In genomic region chr14:44914849-44915248, GRCh38 we compare ENCODE assay signal across 15 cellular contexts. TPM values are rescaled to one million over a fixed set of nuclear protein-coding genes. Genes with fewer than 3 reads are reported as not detected.
DNase-seq lines count a peak whose midpoint lies in the region; ATAC-seq and TF ChIP-seq lines count a peak whose summit lies in the region.
"Had no signal": no experiment of that assay in that cellular context is flagged by ENCODE, and none has a peak within 500 bp of the region (broad histone marks: within the 10 kb centered on the region; RNA-seq: fewer than 3 reads in every experiment).

No MANE protein-coding gene starts in this region.

- peak; percentile 41 for DNase-seq in AG08395 (ENCODE audit: low spot score)
- DNase-seq in HUDEP-2 (lab: John Stamatoyannopoulos, UW; ENCODE audit: unreplicated experiment in 76 of 76): peak in 73 of 76 experiments; percentile 7 to 88 (median 52)
- DNase-seq in cardiac fibroblast (ENCODE audit: low read depth in 2 of 2): peak; percentile 37 to 67
- DNase-seq in iris pigment epithelial cell (ENCODE audit: low read depth): peak; percentile 41
- no peak for DNase-seq in caudate nucleus (lab: John Stamatoyannopoulos, UW)
- DNase-seq in CD14-positive monocyte (ENCODE audit: low spot score): no peak
- DNase-seq in NCI-H2029 (lab: John Stamatoyannopoulos, UW): no peak
- DNase-seq: NCI-H2029 treated with DMSO at 0.1 percent for 48 hours; stimulated activated CD4-positive, alpha-beta T cell treated with anti-CD3 and anti-CD28 coated beads, Interleukin-2, amount 100 ng/mL, for 24 hours had no signal

- peaks cover 24 to 38% (median 34%) of the 10 kb centered on the region in 3 donors for H3K27me3 Mint-ChIP-seq in CD14-positive monocyte (ENCODE audit: low read depth in 3 of 3)
- H3K27me3 Mint-ChIP-seq: brain, progenitor cell of endocrine pancreas had no signal

- no peak overlapping the region for H3K27ac ChIP-seq in caudate nucleus (ENCODE audit: low read depth, low read length)
- H3K27ac ChIP-seq: BLaER1 had no signal

- no peak for ATAC-seq in GM18505 (IDR thresholded peaks at IDR 0.05; ENCODE audit: unreplicated experiment)
- ATAC-seq: stimulated activated effector memory CD8-positive, alpha-beta T cell treated with anti-CD3 and anti-CD28 coated beads, Interleukin-12 subunit alpha, Interleukin-12 subunit beta, amount 100 ng/mL, for 72 hours had no signal

- no peak for TF ChIP-seq POLR2A in GM18505 (IDR thresholded peaks at IDR 0.05; ENCODE audit: borderline replicate concordance, extremely low read depth, insufficient read depth, insufficient read length)

- intact Hi-C loops in CD14-positive monocyte (cut with micrococcal nuclease): no loop called here

- peaks cover 5 to 12% of the 10 kb centered on the region in 2 donors for H3K36me3 Mint-ChIP-seq in CD14-positive monocyte
- H3K36me3 Mint-ChIP-seq: brain; stimulated activated effector memory CD8-positive, alpha-beta T cell treated with anti-CD3 and anti-CD28 coated beads, Interleukin-12 subunit alpha, Interleukin-12 subunit beta, amount 100 ng/mL, for 72 hours had no signal

- H3K27ac Mint-ChIP-seq in CD14-positive monocyte: no peak overlapping the region
- H3K27ac Mint-ChIP-seq: activated T-helper 2 cell treated with anti-CD3 and anti-CD28 coated beads, Interferon-gamma antibody, Interleukin-2, Interleukin-4, amounts not matched to agents 10 μg/mL and 5 μg/mL and 100 μg/mL, durations not matched to agents 14 hours and 24 hours and 36 hours; brain; progenitor cell of endocrine pancreas; stimulated activated effector memory CD8-positive, alpha-beta T cell treated with anti-CD3 and anti-CD28 coated beads, Interleukin-12 subunit alpha, Interleukin-12 subunit beta, amount 100 ng/mL, for 72 hours had no signal

- peaks cover 7% of the 10 kb centered on the region for H3K4me1 Mint-ChIP-seq in CD14-positive monocyte
- H3K4me1 Mint-ChIP-seq: brain; stimulated activated effector memory CD8-positive, alpha-beta T cell treated with anti-CD3 and anti-CD28 coated beads, Interleukin-12 subunit alpha, Interleukin-12 subunit beta, amount 100 ng/mL, for 72 hours had no signal

- TF ChIP-seq CTCF in cardiac fibroblast (IDR thresholded peaks at IDR 0.05; ENCODE audit: low read depth, low read length) (no peak), CD14-positive monocyte (IDR thresholded peaks at IDR 0.05) (no peak)

- no peak overlapping the region for H3K4me3 ChIP-seq in cardiac fibroblast (replicated peaks in 1 of 2; ENCODE audit: low read depth in 2 of 2, low read length in 2 of 2)
- H3K4me3 ChIP-seq: BLaER1 had no signal

- peaks cover 6 to 18% (median 13%) of the 10 kb centered on the region in 7 donors for H3K9me3 Mint-ChIP-seq in CD14-positive monocyte
- H3K9me3 Mint-ChIP-seq: stimulated activated effector memory CD8-positive, alpha-beta T cell treated with anti-CD3 and anti-CD28 coated beads, Interleukin-12 subunit alpha, Interleukin-12 subunit beta, amount 100 ng/mL, for 72 hours had no signal

- H3K4me3 Mint-ChIP-seq in CD14-positive monocyte: no peak overlapping the region
- H3K4me3 Mint-ChIP-seq: brain; stimulated activated effector memory CD8-positive, alpha-beta T cell treated with anti-CD3 and anti-CD28 coated beads, Interleukin-12 subunit alpha, Interleukin-12 subunit beta, amount 100 ng/mL, for 72 hours had no signal

RNA-seq across cellular contexts. Expression of gene KLHL28, which starts 46.9 kb away (rescaled TPM):
- 10 to 100 TPM; 16.4 to 16.8 TPM for polyA plus RNA-seq in CD14-positive monocyte

RNA-seq across cellular contexts. Expression of gene TOGARAM1, which starts 47.1 kb away (rescaled TPM):
- 1 to 10 TPM; 2.6 to 3.4 TPM for polyA plus RNA-seq in CD14-positive monocyte

Comparison
In these comparisons a context has a peak if more than half of its experiments do, and no peak if none do; other contexts are left out.
1. DNase-seq: peak in AG08395 (single experiment), HUDEP-2 (73 of 76), cardiac fibroblast (2 of 2) and iris pigment epithelial cell (single experiment); none in caudate nucleus (0 of 61), CD14-positive monocyte (single experiment) and NCI-H2029 (single experiment).